In genomic region chr3:71114610-71115009, GRCh38 we compare ENCODE assay signal across 1 cellular context.
TF ChIP-seq lines count a peak whose summit lies in the region.

No MANE protein-coding gene starts in this region.

TF ChIP-seq in IMR-90, 13 proteins besides CTCF, POLR2A, EP300 and RAD21 (continued from another document):
- TF ChIP-seq BHLHE40 (IDR thresholded peaks at IDR 0.05; ENCODE audit: low read depth, low read length) (no peak), CHD1 (IDR thresholded peaks at IDR 0.05; ENCODE audit: low read depth, low read length) (no peak), SMC3 (IDR thresholded peaks at IDR 0.05; ENCODE audit: low read depth, low read length) (no peak), RFX5 (IDR thresholded peaks at IDR 0.05; ENCODE audit: low read depth, low read length) (no peak)
